Comparison of ENCODE assay signal across 24 cellular contexts in the genomic region with DNA sequence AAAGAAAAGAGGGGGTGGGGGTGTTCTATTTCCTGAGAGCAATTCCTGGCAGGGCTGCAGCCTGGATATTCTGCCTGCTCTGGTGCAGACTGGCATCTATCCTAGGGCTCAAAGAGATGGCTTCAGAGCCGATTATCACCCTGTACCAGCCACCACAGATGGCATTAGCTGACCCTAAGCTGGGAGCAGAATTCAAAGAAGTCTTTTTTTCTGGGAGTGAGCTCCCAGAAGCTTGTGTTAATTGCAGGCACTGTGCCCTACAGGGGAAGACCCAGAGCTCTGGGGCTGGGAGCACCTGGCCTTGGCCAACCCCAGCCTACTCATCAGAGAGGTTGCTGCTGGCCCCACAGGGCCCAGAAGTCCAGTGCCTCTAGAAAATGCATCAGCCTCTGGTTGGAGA.
A peak's percentile ranks its signal among the peaks of the same experiment; 100 is the strongest.
DNase-seq lines count a peak whose midpoint lies in the region; ATAC-seq and TF ChIP-seq lines count a peak whose summit lies in the region.
"Had no signal": no experiment of that assay in that cellular context is flagged by ENCODE, and none has a peak within 500 bp of the region (broad histone marks: within the 10 kb centered on the region; RNA-seq: fewer than 3 reads in every experiment).

No MANE protein-coding gene starts in this region.

- H3K27ac ChIP-seq in breast epithelium, result peak overlapping the region; percentile 53 to 76
- H3K27ac ChIP-seq in parathyroid adenoma, result no peak overlapping the region
- no peak overlapping the region for H3K27ac ChIP-seq in RWPE1
- H3K27ac ChIP-seq: 22Rv1, tibial nerve had no signal

- POLR2A ChIA-PET in MCF 10A (lab: Yijun Ruan, JAX) (interaction anchor here (0.6 to 1.3 kb wide), 2 partner anchors 10 to 674 kb away, joined by 3 to 4 read pairs; no protein-coding TSS in a partner anchor), RWPE1 (lab: Yijun Ruan, JAX; ENCODE audit: low non-redundant PET) (no interaction called here)

- H3K79me2 ChIP-seq in parathyroid adenoma, result no peaks in the 10 kb centered on the region

- no peak for TF ChIP-seq POLR2A in breast epithelium (IDR thresholded peaks at IDR 0.05)

- H3K4me3 Mint-ChIP-seq in MCF 10A (ENCODE audit: unreplicated experiment) (no peak overlapping the region), type B pancreatic cell (no peak overlapping the region)
- H3K4me3 Mint-ChIP-seq: activated naive CD4-positive, alpha-beta T cell treated with anti-CD3 and anti-CD28 coated beads, Interleukin-2, amount 50 U/mL, for 24 hours; B cell had no signal

- H3K27me3 Mint-ChIP-seq in MCF 10A (ENCODE audit: insufficient read depth, unreplicated experiment) (no peaks in the 10 kb centered on the region), type B pancreatic cell (peaks cover 3% of the 10 kb centered on the region)

- H3K36me3 ChIP-seq in breast epithelium, result no peaks in the 10 kb centered on the region
- no peaks in the 10 kb centered on the region for H3K36me3 ChIP-seq in parathyroid adenoma (ENCODE audit: control insufficient read depth, insufficient read depth, low read length)
- H3K36me3 ChIP-seq: HAP-1, tibial nerve had no signal

- CTCF ChIA-PET in MCF 10A (lab: Yijun Ruan, JAX) (no interaction called here), RWPE1 (lab: Yijun Ruan, JAX) (no interaction called here)

- H3K27ac Mint-ChIP-seq in MCF 10A (ENCODE audit: low read depth, unreplicated experiment), result no peak overlapping the region
- H3K27ac Mint-ChIP-seq in type B pancreatic cell, result peak overlapping the region; percentile 81
- H3K27ac Mint-ChIP-seq: activated naive CD4-positive, alpha-beta T cell treated with anti-CD3 and anti-CD28 coated beads, Interleukin-2, amount 50 U/mL, for 24 hours; B cell had no signal

- H3K9ac ChIP-seq in parathyroid adenoma, result no peak overlapping the region

- peak overlapping the region; percentile 5 for H3K4me2 ChIP-seq in parathyroid adenoma (ENCODE audit: low read length)

- TF ChIP-seq CTCF in breast epithelium (IDR thresholded peaks at IDR 0.05) (no peak), MCF 10A (IDR thresholded peaks at IDR 0.05; ENCODE audit: unreplicated experiment) (no peak), parathyroid adenoma (IDR thresholded peaks at IDR 0.05) (no peak), type B pancreatic cell (conservative IDR thresholded peaks at IDR 0.05) (no peak), RWPE1 (conservative IDR thresholded peaks at IDR 0.05; ENCODE audit: low read depth) (no peak)

- H3K4me1 Mint-ChIP-seq in MCF 10A (ENCODE audit: insufficient read depth, unreplicated experiment) (no peaks in the 10 kb centered on the region), type B pancreatic cell (ENCODE audit: unreplicated experiment) (peaks cover 16% of the 10 kb centered on the region)
- H3K4me1 Mint-ChIP-seq: activated naive CD4-positive, alpha-beta T cell treated with anti-CD3 and anti-CD28 coated beads, Interleukin-2, amount 50 U/mL, for 24 hours; B cell had no signal

- intact Hi-C loops in breast epithelium (cut with DNase I; ENCODE audit: low total_unique reads) (no loop called here), MCF 10A (cut with micrococcal nuclease) (no loop called here)

- H3K4me1 ChIP-seq in breast epithelium, result no peaks in the 10 kb centered on the region
- H3K4me1 ChIP-seq in parathyroid adenoma, result peaks cover 13% of the 10 kb centered on the region
- H3K4me1 ChIP-seq: tibial nerve had no signal

- H3K36me3 Mint-ChIP-seq in MCF 10A (ENCODE audit: insufficient read depth, unreplicated experiment), result no peaks in the 10 kb centered on the region
- H3K36me3 Mint-ChIP-seq in type B pancreatic cell, result peaks cover 4% of the 10 kb centered on the region

- H3K9me3 ChIP-seq in breast epithelium, result peaks cover 4 to 7% of the 10 kb centered on the region in 2 donors
- H3K9me3 ChIP-seq in parathyroid adenoma (ENCODE audit: control insufficient read depth, low read length), result no peaks in the 10 kb centered on the region

- H3K9me3 Mint-ChIP-seq in MCF 10A (ENCODE audit: unreplicated experiment) (peaks cover 8% of the 10 kb centered on the region), type B pancreatic cell (peaks cover 10% of the 10 kb centered on the region)

- no TSS peak for BruUV-seq in MCF 10A (replicated peaks; lab: Mats Ljungman, UMichigan)

- ATAC-seq in HG02870 (IDR thresholded peaks at IDR 0.05; ENCODE audit: unreplicated experiment), result no peak
- ATAC-seq: left lobe of liver, PC-3 had no signal

- no peak overlapping the region for H2AFZ ChIP-seq in parathyroid adenoma

- H3K27me3 ChIP-seq in breast epithelium (no peaks in the 10 kb centered on the region), parathyroid adenoma (ENCODE audit: control insufficient read depth, insufficient read depth, low read length) (no peaks in the 10 kb centered on the region)
- H3K27me3 ChIP-seq: tibial nerve had no signal

- no peak for DNase-seq in breast epithelium (ENCODE audit: low spot score in 2 of 2)
- no peak for DNase-seq in MCF 10A (ENCODE audit: unreplicated experiment)
- peak; percentile 87 for DNase-seq in globus pallidus (ENCODE audit: low spot score)
- DNase-seq in type B pancreatic cell (ENCODE audit: extremely low spot score, unreplicated experiment), result no peak
- DNase-seq in cortex of kidney (lab: John Stamatoyannopoulos, UW), result no peak
- no peak for DNase-seq in RWPE1 (ENCODE audit: low spot score)
- DNase-seq: DND-41; glutamatergic neuron; KBM-7; MV-4-11; NCI-H2029 treated with DMSO at 0.1 percent for 48 hours; nephron progenitor cell; PC-3; SHP77 treated with DMSO at 0.1 percent for 48 hours; stimulated activated CD4-positive, alpha-beta T cell treated with anti-CD3 and anti-CD28 coated beads, Interleukin-4, amount 100 ng/mL, for 24 hours; stimulated activated naive CD4-positive, alpha-beta T cell treated with Interleukin-2 at 50 U/mL for 16 hours had no signal

- no peak overlapping the region for H3K4me3 ChIP-seq in breast epithelium
- no peak overlapping the region for H3K4me3 ChIP-seq in parathyroid adenoma (ENCODE audit: low read depth, low read length)
- H3K4me3 ChIP-seq: HAP-1, tibial nerve had no signal

Comparison
In these comparisons a context has a peak if more than half of its experiments do, and no peak if none do; other contexts are left out.
1. H3K27ac ChIP-seq: peak in breast epithelium (2 of 2); none in parathyroid adenoma (single experiment) and RWPE1 (single experiment).